In the genomic region with DNA sequence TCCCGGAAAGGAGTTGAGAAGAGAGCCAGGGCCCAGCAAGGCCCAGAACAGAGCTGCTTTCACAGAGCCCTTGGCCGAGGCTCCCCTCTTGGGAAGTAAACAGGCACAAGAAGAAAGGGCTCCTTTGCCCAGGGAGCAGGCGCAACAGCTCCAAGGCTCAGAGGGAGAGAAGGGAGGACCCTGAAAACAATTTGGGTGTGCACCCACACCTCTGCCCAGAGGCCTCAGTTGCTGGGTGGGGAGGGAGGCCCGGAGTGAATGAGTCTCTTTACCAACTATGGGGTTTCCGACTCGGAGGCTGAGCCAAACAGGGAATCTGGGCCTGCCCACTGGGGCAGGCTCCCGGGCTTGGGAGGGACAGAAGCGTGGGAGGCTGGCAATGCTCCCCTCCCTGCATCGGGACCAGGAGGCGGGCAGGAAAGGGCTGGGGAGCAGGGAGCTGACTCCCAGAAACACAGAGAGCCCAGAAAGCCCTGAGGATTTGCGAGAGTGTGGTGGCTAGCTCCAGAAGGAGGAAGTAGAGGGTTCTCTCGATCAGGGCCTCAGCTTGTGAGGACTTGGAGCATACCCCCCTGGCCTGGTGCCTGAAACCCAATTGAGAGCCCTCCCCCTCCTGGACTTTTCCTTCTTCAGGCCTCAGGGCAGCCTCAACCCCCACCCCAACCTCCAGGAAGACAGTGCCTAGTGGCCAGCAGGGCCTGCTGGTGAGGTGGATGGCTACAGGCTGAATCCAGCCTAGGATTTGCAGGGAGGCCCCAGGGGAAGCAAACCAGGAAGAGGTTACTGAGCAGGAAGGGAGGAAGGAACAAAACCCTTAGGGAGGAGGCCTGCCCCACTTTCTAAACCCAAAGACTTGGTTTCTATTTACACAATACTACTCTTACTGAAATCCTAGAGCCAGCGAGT, we compare ENCODE assay signal across 9 cellular contexts. TPM values are rescaled to one million over a fixed set of nuclear protein-coding genes. Genes with fewer than 3 reads are reported as not detected.
DNase-seq lines count a peak whose midpoint lies in the region; ATAC-seq, FAIRE-seq and TF ChIP-seq lines count a peak whose summit lies in the region.
"Had no signal": no experiment of that assay in that cellular context is flagged by ENCODE, and none has a peak within 500 bp of the region (broad histone marks: within the 10 kb centered on the region; RNA-seq: fewer than 3 reads in every experiment).

No MANE protein-coding gene starts in this region.

- no peak overlapping the region for H3K4ac ChIP-seq in mesendoderm (ENCODE audit: low read depth, low read length)

- H3K36me3 Mint-ChIP-seq in endodermal cell (ENCODE audit: low read depth) = no peaks in the 10 kb centered on the region

- H3K9ac ChIP-seq in SK-N-SH (no peak overlapping the region), endodermal cell (ENCODE audit: extremely low read depth, low read length, poor library complexity, severe bottlenecking) (no peak overlapping the region), mesendoderm (ENCODE audit: low read length) (peak overlapping the region; percentile 34)

- H4K20me1 ChIP-seq in SK-N-SH (ENCODE audit: insufficient read depth) = no peaks in the 10 kb centered on the region

- ATAC-seq in SK-N-SH treated with all-trans-retinoic acid at 6 μM for 48 hours = peak; percentile 21; the same call in 2 of the 3 replicates
- ATAC-seq in GM19324 (IDR thresholded peaks at IDR 0.05; ENCODE audit: low FRiP score, unreplicated experiment) = no peak

- no peak overlapping the region for H3K4me3 ChIP-seq in SK-N-SH (ENCODE audit: low read depth in 2 of 2, low read length in 1 of 2)
- no peak overlapping the region for H3K4me3 ChIP-seq in WERI-Rb-1 (ENCODE audit: low read depth, low read length)
- no peak overlapping the region for H3K4me3 ChIP-seq in endodermal cell (ENCODE audit: low read length)
- H3K4me3 ChIP-seq in mesendoderm (ENCODE audit: low read length) = no peak overlapping the region

- peaks cover 0 to 37% of the 10 kb centered on the region in 2 experiments; a peak in 1 of 4 replicates for H3K4me1 ChIP-seq in SK-N-SH (ENCODE audit: control insufficient read depth in 1 of 2, insufficient read depth in 2 of 2, low read depth in 1 of 2, low read length in 1 of 2)
- no peaks in the 10 kb centered on the region for H3K4me1 ChIP-seq in endodermal cell (ENCODE audit: control insufficient read depth, insufficient read depth, low read length)
- H3K4me1 ChIP-seq in mesendoderm (ENCODE audit: control insufficient read depth, low read depth, low read length) = no peaks in the 10 kb centered on the region

- POLR2A ChIA-PET in SK-N-SH (lab: Yijun Ruan, JAX) = no interaction called here

- no peak overlapping the region for H4K8ac ChIP-seq in mesendoderm (ENCODE audit: low read depth, low read length)

- no peak overlapping the region for H3K27ac Mint-ChIP-seq in endodermal cell

- H3K4me3 Mint-ChIP-seq in endodermal cell = no peak overlapping the region

- H3K9me3 ChIP-seq in SK-N-SH (no peaks in the 10 kb centered on the region), WERI-Rb-1 (ENCODE audit: severe bottlenecking) (no peaks in the 10 kb centered on the region), endodermal cell (ENCODE audit: control insufficient read depth, low read length) (no peaks in the 10 kb centered on the region)

- no peak overlapping the region for H3K23ac ChIP-seq in mesendoderm (ENCODE audit: low read length)

- 62% methylated on average over 11 of the region's 13 CpGs for WGBS in SK-N-SH (ENCODE audit: low lambda C conversion rate)
- WGBS in endodermal cell (ENCODE audit: insufficient coverage in 1 of 2, insufficient read length in 1 of 2), 2 experiments = 81 to 84% methylated on average over 6 to 13 of the region's 13 CpGs
- WGBS in mesendoderm (ENCODE audit: extremely low coverage, insufficient coverage, low lambda C conversion rate) = no CpG with 5 or more reads among the region's 13 CpGs

- no peak overlapping the region for H2BK120ac ChIP-seq in mesendoderm (ENCODE audit: low read depth, low read length)

- no peak overlapping the region for H2BK15ac ChIP-seq in mesendoderm (replicated peaks; ENCODE audit: low read depth)

- no peak overlapping the region for H2AK5ac ChIP-seq in mesendoderm (ENCODE audit: low read length)

- no peaks in the 10 kb centered on the region for H3K9me3 Mint-ChIP-seq in endodermal cell

- no peak for TF ChIP-seq EP300 in SK-N-SH (IDR thresholded peaks at IDR 0.05; ENCODE audit: borderline replicate concordance in 1 of 2, low read depth in 1 of 2, low read length in 1 of 2)

- no peaks in the 10 kb centered on the region for H3K79me2 ChIP-seq in SK-N-SH (ENCODE audit: insufficient read depth)
- no peaks in the 10 kb centered on the region for H3K79me2 ChIP-seq in mesendoderm (ENCODE audit: control insufficient read depth, insufficient read depth, low read length)

- H3K36me3 ChIP-seq in SK-N-SH (replicated peaks in 1 of 2; ENCODE audit: control insufficient read depth in 1 of 2, insufficient read depth in 2 of 2, low read length in 1 of 2) = no peaks in the 10 kb centered on the region
- H3K36me3 ChIP-seq in WERI-Rb-1 = peaks cover 39% of the 10 kb centered on the region
- no peaks in the 10 kb centered on the region for H3K36me3 ChIP-seq in endodermal cell (ENCODE audit: control insufficient read depth, insufficient read depth, low read length)
- H3K36me3 ChIP-seq in mesendoderm (ENCODE audit: control insufficient read depth, insufficient read depth, low read length) = no peaks in the 10 kb centered on the region

- H3K4me1 Mint-ChIP-seq in endodermal cell = peaks cover 3% of the 10 kb centered on the region

- DNase-seq in SK-N-SH (no peak), WERI-Rb-1 (peak; percentile 43), endodermal cell (peak; percentile 63), mesendoderm (peak; percentile 60), HTR-8/SVneo (ENCODE audit: insufficient read length, low spot score) (no peak)

- no peak overlapping the region for H4K5ac ChIP-seq in mesendoderm (ENCODE audit: low read length)

- no peaks in the 10 kb centered on the region for H3K79me1 ChIP-seq in mesendoderm (ENCODE audit: low read length)

- H3K18ac ChIP-seq in mesendoderm (ENCODE audit: low read length) = no peak overlapping the region

- FAIRE-seq in HTR-8/SVneo (lab: Jason Lieb, UNC) = no peak
- FAIRE-seq: A204.1 had no signal

- no peak for TF ChIP-seq RAD21 in SK-N-SH (IDR thresholded peaks at IDR 0.05; ENCODE audit: low read length)

- H3K56ac ChIP-seq in mesendoderm (ENCODE audit: low read length) = peak overlapping the region; percentile 74

- H3K27ac ChIP-seq in SK-N-SH (ENCODE audit: low read depth in 2 of 2, low read length in 1 of 2) (no peak overlapping the region; a peak in 1 of 4 replicates), WERI-Rb-1 (peak overlapping the region; percentile 30), endodermal cell (ENCODE audit: low read depth, low read length) (peak overlapping the region; percentile 24), mesendoderm (ENCODE audit: low read depth, low read length) (no peak overlapping the region), temporal lobe (ENCODE audit: low read depth, low read length) (peak overlapping the region; percentile 99)

- no peaks in the 10 kb centered on the region for H3K9me2 ChIP-seq in SK-N-SH

- no peak overlapping the region for H3K4me2 ChIP-seq in SK-N-SH
- no peak overlapping the region for H3K4me2 ChIP-seq in mesendoderm (ENCODE audit: low read length)

- no peak overlapping the region for H2BK5ac ChIP-seq in mesendoderm (ENCODE audit: low read length)

- no peak overlapping the region for H2AFZ ChIP-seq in SK-N-SH (ENCODE audit: low read depth)

- H3K27me3 ChIP-seq in SK-N-SH (ENCODE audit: insufficient read depth) (no peaks in the 10 kb centered on the region; the same call in 1 of the 2 replicates), WERI-Rb-1 (ENCODE audit: insufficient read depth, low read depth, severe bottlenecking) (no peaks in the 10 kb centered on the region), endodermal cell (ENCODE audit: control insufficient read depth, insufficient read depth, low read length, poor library complexity, severe bottlenecking) (no peaks in the 10 kb centered on the region), mesendoderm (ENCODE audit: insufficient read depth, low read length, poor library complexity) (no peaks in the 10 kb centered on the region)

- TF ChIP-seq CTCF in SK-N-SH (IDR thresholded peaks at IDR 0.05) = no peak
- TF ChIP-seq CTCF in WERI-Rb-1 (IDR thresholded peaks at IDR 0.05; ENCODE audit: low read depth, low read length) = no peak
- peak; percentile 44 for TF ChIP-seq CTCF in endodermal cell (conservative IDR thresholded peaks at IDR 0.05)

- CTCF ChIA-PET in SK-N-SH (lab: Yijun Ruan, JAX) = interaction anchor here (0.6 to 14.1 kb wide), 10 partner anchors 12 to 398 kb away, joined by 3 to 195 read pairs (median 4); a partner anchor contains a TSS

- H3F3A ChIP-seq in SK-N-SH (replicated peaks; ENCODE audit: insufficient read depth) = no peaks in the 10 kb centered on the region

- no peaks in the 10 kb centered on the region for H3K27me3 Mint-ChIP-seq in endodermal cell (ENCODE audit: insufficient read depth)

TF ChIP-seq in SK-N-SH treated with all-trans-retinoic acid at 6 μM for 48 hours, 23 proteins besides CTCF, POLR2A, EP300 and RAD21 (continues in another document):
- TF ChIP-seq PPARA (CRISPR knock-in tag; IDR thresholded peaks at IDR 0.05; ENCODE audit: borderline replicate concordance) = no peak
- TF ChIP-seq OSR1 (CRISPR knock-in tag; IDR thresholded peaks at IDR 0.05) = no peak
- TF ChIP-seq SNAI2 (CRISPR knock-in tag; IDR thresholded peaks at IDR 0.05) = no peak
- TF ChIP-seq ARNTL (CRISPR knock-in tag; IDR thresholded peaks at IDR 0.05; ENCODE audit: borderline replicate concordance, low read depth) = no peak

TF ChIP-seq in SK-N-SH, 30 proteins besides CTCF, POLR2A, EP300 and RAD21 (continues in another document):
- no peak for TF ChIP-seq POLR2AphosphoS5 (IDR thresholded peaks at IDR 0.05; ENCODE audit: low read depth, low read length)

RNA-seq across cellular contexts. Expression of a gene that starts 6.2 kb away (rescaled TPM):
- polyA plus RNA-seq in SK-N-SH (2012; rRNA removed) = not detected in 2 replicates
- under 0.01 TPM in 1 of 2 replicates, not detected in the other for polyA plus RNA-seq in SK-N-SH (2012; cell fraction: cytosol; rRNA removed)
- 0.01 TPM in 2 replicates for polyA plus RNA-seq in SK-N-SH (2012; cell fraction: nucleus; rRNA removed)
- total RNA-seq in endodermal cell = under 1 TPM; 0.13 to 0.33 TPM
- 0.64 TPM for polyA plus RNA-seq in endodermal cell (2013, experiment 1 of 2)
- 0.66 TPM for polyA plus RNA-seq in endodermal cell (2013, experiment 2 of 2)
- polyA plus RNA-seq in mesendoderm (2013, experiment 1 of 2) = 0.29 TPM
- 0.25 TPM for polyA plus RNA-seq in mesendoderm (2013, experiment 2 of 2)
- total RNA-seq in temporal lobe = 0.25 TPM

RNA-seq across cellular contexts. Expression of a gene that starts 59.9 kb away (rescaled TPM):
- polyA plus RNA-seq in SK-N-SH (2012; rRNA removed) = 8.7 and 11.3 TPM in 2 replicates
- 3.7 and 5.9 TPM in 2 replicates for polyA plus RNA-seq in SK-N-SH (2012; cell fraction: cytosol; rRNA removed)
- 8.9 and 12.7 TPM in 2 replicates for polyA plus RNA-seq in SK-N-SH (2012; cell fraction: nucleus; rRNA removed)
- total RNA-seq in endodermal cell = under 1 TPM; 0.07 to 0.68 TPM
- polyA plus RNA-seq in endodermal cell (2013, experiment 1 of 2) = 0.61 TPM
- 0.12 TPM for polyA plus RNA-seq in endodermal cell (2013, experiment 2 of 2)
- polyA plus RNA-seq in mesendoderm (2013, experiment 1 of 2) = 0.01 TPM
- 0.07 TPM for polyA plus RNA-seq in mesendoderm (2013, experiment 2 of 2)
- 5.4 TPM for total RNA-seq in temporal lobe

Comparison
In these comparisons a context has a peak if more than half of its experiments do, and no peak if none do; other contexts are left out.
1. DNase-seq: peak in WERI-Rb-1 (single experiment), endodermal cell (single experiment) and mesendoderm (single experiment); none in SK-N-SH (single experiment) and HTR-8/SVneo (single experiment).
2. H3K27ac ChIP-seq: peak in WERI-Rb-1 (single experiment), endodermal cell (single experiment) and temporal lobe (single experiment); none in SK-N-SH (0 of 2) and mesendoderm (single experiment).